1 cellular context compared by ENCODE assay signal in the genomic region with DNA sequence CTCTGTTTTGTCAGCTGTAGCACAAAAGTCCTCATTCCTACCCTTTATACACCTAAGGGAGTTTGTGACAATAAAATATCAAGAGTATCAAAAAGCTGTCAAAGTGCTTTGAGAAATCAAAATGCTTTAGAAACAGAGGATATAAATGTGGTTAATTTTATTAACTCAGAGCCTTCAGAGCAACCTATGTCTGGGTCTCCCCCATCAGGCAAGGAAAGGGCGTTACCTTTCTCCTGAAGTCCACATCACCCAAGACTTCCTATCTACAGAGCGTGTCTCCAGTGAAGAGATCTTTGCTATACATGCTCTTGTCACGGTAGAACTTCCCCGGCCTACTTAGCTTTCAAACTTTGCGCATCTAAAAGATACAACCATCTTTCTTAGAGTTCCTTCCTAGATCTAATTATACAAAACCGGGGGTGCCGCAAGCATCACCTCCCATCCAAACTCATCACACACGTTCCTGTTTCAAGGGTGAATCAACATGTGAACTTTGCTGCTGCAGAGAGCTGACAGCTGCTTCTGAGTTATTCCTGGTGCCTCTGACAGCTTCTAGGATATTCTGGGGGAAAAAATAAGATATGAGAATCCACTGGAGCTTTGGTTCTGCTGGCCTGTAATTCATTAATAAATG.
TF ChIP-seq lines count a peak whose summit lies in the region.

No MANE protein-coding gene starts in this region.

TF ChIP-seq in SK-N-SH treated with all-trans-retinoic acid at 6 μM for 48 hours, 23 proteins besides CTCF, POLR2A, EP300 and RAD21 (continued from another document):
- TF ChIP-seq, protein P1, sequence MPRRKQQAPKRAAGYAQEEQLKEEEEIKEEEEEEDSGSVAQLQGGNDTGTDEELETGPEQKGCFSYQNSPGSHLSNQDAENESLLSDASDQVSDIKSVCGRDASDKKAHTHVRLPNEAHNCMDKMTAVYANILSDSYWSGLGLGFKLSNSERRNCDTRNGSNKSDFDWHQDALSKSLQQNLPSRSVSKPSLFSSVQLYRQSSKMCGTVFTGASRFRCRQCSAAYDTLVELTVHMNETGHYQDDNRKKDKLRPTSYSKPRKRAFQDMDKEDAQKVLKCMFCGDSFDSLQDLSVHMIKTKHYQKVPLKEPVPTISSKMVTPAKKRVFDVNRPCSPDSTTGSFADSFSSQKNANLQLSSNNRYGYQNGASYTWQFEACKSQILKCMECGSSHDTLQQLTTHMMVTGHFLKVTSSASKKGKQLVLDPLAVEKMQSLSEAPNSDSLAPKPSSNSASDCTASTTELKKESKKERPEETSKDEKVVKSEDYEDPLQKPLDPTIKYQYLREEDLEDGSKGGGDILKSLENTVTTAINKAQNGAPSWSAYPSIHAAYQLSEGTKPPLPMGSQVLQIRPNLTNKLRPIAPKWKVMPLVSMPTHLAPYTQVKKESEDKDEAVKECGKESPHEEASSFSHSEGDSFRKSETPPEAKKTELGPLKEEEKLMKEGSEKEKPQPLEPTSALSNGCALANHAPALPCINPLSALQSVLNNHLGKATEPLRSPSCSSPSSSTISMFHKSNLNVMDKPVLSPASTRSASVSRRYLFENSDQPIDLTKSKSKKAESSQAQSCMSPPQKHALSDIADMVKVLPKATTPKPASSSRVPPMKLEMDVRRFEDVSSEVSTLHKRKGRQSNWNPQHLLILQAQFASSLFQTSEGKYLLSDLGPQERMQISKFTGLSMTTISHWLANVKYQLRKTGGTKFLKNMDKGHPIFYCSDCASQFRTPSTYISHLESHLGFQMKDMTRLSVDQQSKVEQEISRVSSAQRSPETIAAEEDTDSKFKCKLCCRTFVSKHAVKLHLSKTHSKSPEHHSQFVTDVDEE (CRISPR knock-in tag; IDR thresholded peaks at IDR 0.05) = no peak
- TF ChIP-seq, protein P2, sequence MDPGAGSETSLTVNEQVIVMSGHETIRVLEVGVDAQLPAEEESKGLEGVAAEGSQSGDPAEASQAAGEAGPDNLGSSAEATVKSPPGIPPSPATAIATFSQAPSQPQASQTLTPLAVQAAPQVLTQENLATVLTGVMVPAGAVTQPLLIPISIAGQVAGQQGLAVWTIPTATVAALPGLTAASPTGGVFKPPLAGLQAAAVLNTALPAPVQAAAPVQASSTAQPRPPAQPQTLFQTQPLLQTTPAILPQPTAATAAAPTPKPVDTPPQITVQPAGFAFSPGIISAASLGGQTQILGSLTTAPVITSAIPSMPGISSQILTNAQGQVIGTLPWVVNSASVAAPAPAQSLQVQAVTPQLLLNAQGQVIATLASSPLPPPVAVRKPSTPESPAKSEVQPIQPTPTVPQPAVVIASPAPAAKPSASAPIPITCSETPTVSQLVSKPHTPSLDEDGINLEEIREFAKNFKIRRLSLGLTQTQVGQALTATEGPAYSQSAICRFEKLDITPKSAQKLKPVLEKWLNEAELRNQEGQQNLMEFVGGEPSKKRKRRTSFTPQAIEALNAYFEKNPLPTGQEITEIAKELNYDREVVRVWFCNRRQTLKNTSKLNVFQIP (CRISPR knock-in tag; IDR thresholded peaks at IDR 0.05; ENCODE audit: borderline replicate concordance, low read depth) = no peak
- TF ChIP-seq TOX (CRISPR knock-in tag; IDR thresholded peaks at IDR 0.05; ENCODE audit: borderline replicate concordance) (no peak), ZC3H10 (CRISPR knock-in tag; IDR thresholded peaks at IDR 0.05) (no peak), ZFP3 (CRISPR knock-in tag; IDR thresholded peaks at IDR 0.05) (no peak), ISL1 (CRISPR knock-in tag; IDR thresholded peaks at IDR 0.05) (no peak)
- TF ChIP-seq, protein P3, sequence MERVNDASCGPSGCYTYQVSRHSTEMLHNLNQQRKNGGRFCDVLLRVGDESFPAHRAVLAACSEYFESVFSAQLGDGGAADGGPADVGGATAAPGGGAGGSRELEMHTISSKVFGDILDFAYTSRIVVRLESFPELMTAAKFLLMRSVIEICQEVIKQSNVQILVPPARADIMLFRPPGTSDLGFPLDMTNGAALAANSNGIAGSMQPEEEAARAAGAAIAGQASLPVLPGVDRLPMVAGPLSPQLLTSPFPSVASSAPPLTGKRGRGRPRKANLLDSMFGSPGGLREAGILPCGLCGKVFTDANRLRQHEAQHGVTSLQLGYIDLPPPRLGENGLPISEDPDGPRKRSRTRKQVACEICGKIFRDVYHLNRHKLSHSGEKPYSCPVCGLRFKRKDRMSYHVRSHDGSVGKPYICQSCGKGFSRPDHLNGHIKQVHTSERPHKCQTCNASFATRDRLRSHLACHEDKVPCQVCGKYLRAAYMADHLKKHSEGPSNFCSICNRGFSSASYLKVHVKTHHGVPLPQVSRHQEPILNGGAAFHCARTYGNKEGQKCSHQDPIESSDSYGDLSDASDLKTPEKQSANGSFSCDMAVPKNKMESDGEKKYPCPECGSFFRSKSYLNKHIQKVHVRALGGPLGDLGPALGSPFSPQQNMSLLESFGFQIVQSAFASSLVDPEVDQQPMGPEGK (CRISPR knock-in tag; IDR thresholded peaks at IDR 0.05; ENCODE audit: borderline replicate concordance) = no peak
